In the genomic region with DNA sequence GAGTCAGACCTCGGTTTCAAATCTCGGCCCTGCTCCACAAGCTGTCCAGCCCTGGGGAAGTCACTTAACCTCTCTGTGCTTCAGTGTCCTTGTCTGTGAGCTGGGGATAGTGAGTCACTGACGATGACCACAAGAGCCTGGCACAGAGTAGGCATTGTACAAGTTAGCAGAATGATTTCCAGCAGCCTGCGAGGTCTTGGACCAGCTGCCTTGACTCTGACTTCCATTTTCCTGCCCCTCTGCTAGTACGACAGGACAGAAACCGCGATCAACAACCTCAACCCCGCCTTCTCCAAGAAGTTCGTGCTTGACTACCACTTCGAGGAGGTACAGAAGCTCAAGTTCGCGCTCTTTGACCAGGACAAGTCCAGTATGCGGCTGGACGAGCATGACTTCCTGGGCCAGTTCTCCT, we compare ENCODE assay signal across 16 cellular contexts. TPM values are rescaled to one million over a fixed set of nuclear protein-coding genes. Genes with fewer than 3 reads are reported as not detected.
DNase-seq lines count a peak whose midpoint lies in the region; ATAC-seq, FAIRE-seq and TF ChIP-seq lines count a peak whose summit lies in the region.
"Had no signal": no experiment of that assay in that cellular context is flagged by ENCODE, and none has a peak within 500 bp of the region (broad histone marks: within the 10 kb centered on the region; RNA-seq: fewer than 3 reads in every experiment).

No MANE protein-coding gene starts in this region.

- no peak for FAIRE-seq in astrocyte (lab: Jason Lieb, UNC)
- FAIRE-seq: small intestine had no signal

- peaks cover 10% of the 10 kb centered on the region for H3K4me1 Mint-ChIP-seq in astrocyte (ENCODE audit: low read depth, unreplicated experiment)

- peak in 1 of 2 donors; percentile 48 for DNase-seq in cardiac muscle cell (ENCODE audit: low read depth in 1 of 2, low spot score in 1 of 2)
- no peak for DNase-seq in left ventricle myocardium superior
- peak; percentile 69 for DNase-seq in astrocyte (ENCODE audit: low read depth)
- peak; percentile 63 for DNase-seq in kidney tubule cell (ENCODE audit: low spot score)
- DNase-seq in vagina (ENCODE audit: extremely low spot score in 2 of 2), result no peak
- no peak for DNase-seq in stimulated activated CD8-positive, alpha-beta memory T cell treated with anti-CD3 and anti-CD28 coated beads, Interleukin-4, amount 100 ng/mL, for 48 hours
- DNase-seq in NCI-H128 (lab: John Stamatoyannopoulos, UW; ENCODE audit: unreplicated experiment), result no peak
- DNase-seq in stimulated activated CD4-positive, alpha-beta T cell treated with anti-CD3 and anti-CD28 coated beads, Interleukin-15, amount 100 ng/mL, for 24 hours, result no peak
- DNase-seq: activated CD4-positive, alpha-beta T cell treated with anti-CD3 and anti-CD28 coated beads, Interleukin-2, amount 10 ng/mL, durations not matched to agents 24 days and 14 days; activated naive CD4-positive, alpha-beta T cell treated with anti-CD3 and anti-CD28 coated beads for 36 hours; effector CD8-positive, alpha-beta T cell; GDM1; Karpas-422; NCI-H526; small intestine had no signal

- TF ChIP-seq CTCF in cardiac muscle cell (IDR thresholded peaks at IDR 0.05; ENCODE audit: low read depth, low read length) (no peak), astrocyte (IDR thresholded peaks at IDR 0.05; ENCODE audit: insufficient read depth, low read depth, low read length) (no peak), vagina (IDR thresholded peaks at IDR 0.05) (no peak)

- no peaks in the 10 kb centered on the region for H3K79me2 ChIP-seq in astrocyte (ENCODE audit: insufficient read depth, low read length)

- intact Hi-C loops in left ventricle myocardium superior (cut with micrococcal nuclease), result no loop called here
- intact Hi-C loops in vagina (cut with DNase I), result no loop called here

- peaks cover 16% of the 10 kb centered on the region for H3K4me1 ChIP-seq in cardiac muscle cell (ENCODE audit: low read depth)
- H3K4me1 ChIP-seq in astrocyte (ENCODE audit: insufficient read depth, low read length), result peaks cover 22% of the 10 kb centered on the region
- H3K4me1 ChIP-seq in vagina, result peaks cover 20% of the 10 kb centered on the region

- H3K27ac Mint-ChIP-seq in astrocyte (ENCODE audit: unreplicated experiment), result peak overlapping the region; percentile 47
- H3K27ac Mint-ChIP-seq: activated CD4-positive, alpha-beta T cell treated with anti-CD3 and anti-CD28 coated beads, Interleukin-2, amount 10 ng/mL, durations not matched to agents 24 days and 14 days; activated naive CD4-positive, alpha-beta T cell treated with anti-CD3 and anti-CD28 coated beads for 36 hours had no signal

- ATAC-seq in left ventricle myocardium superior, result no peak
- ATAC-seq: SK-N-SH treated with all-trans-retinoic acid at 6 μM for 48 hours had no signal

- no peak overlapping the region for H3K4me3 Mint-ChIP-seq in astrocyte (ENCODE audit: unreplicated experiment)
- H3K4me3 Mint-ChIP-seq: activated CD4-positive, alpha-beta T cell treated with anti-CD3 and anti-CD28 coated beads, Interleukin-2, amount 10 ng/mL, durations not matched to agents 24 days and 14 days; activated naive CD4-positive, alpha-beta T cell treated with anti-CD3 and anti-CD28 coated beads for 36 hours had no signal

- H4K20me1 ChIP-seq in astrocyte (ENCODE audit: insufficient read depth, low read length), result peaks cover 20% of the 10 kb centered on the region

- peak overlapping the region; percentile 10 for H3K9ac ChIP-seq in astrocyte (ENCODE audit: low read length)

- H3K27me3 Mint-ChIP-seq in astrocyte (ENCODE audit: low read depth, unreplicated experiment), result no peaks in the 10 kb centered on the region
- H3K27me3 Mint-ChIP-seq: activated CD4-positive, alpha-beta T cell treated with anti-CD3 and anti-CD28 coated beads, Interleukin-2, amount 10 ng/mL, durations not matched to agents 24 days and 14 days had no signal

- no peak for TF ChIP-seq POLR2A in vagina (IDR thresholded peaks at IDR 0.05)

- no peaks in the 10 kb centered on the region for H3K9me3 ChIP-seq in cardiac muscle cell (ENCODE audit: low read depth)
- H3K9me3 ChIP-seq in astrocyte (ENCODE audit: insufficient read depth, low read depth, low read length), result no peaks in the 10 kb centered on the region
- no peaks in the 10 kb centered on the region for H3K9me3 ChIP-seq in vagina

- H3K36me3 Mint-ChIP-seq in astrocyte (ENCODE audit: low read depth, unreplicated experiment), result peaks cover 8% of the 10 kb centered on the region

- H3K4me3 ChIP-seq in cardiac muscle cell (no peak overlapping the region), astrocyte (ENCODE audit: insufficient read depth, low read depth, low read length) (no peak overlapping the region), vagina (no peak overlapping the region)

- no peak overlapping the region for H2AFZ ChIP-seq in astrocyte (ENCODE audit: low read depth, low read length)

- H3K36me3 ChIP-seq in cardiac muscle cell, result no peaks in the 10 kb centered on the region
- H3K36me3 ChIP-seq in astrocyte (ENCODE audit: insufficient read depth, low read length), result no peaks in the 10 kb centered on the region
- peaks cover 0 to 20% of the 10 kb centered on the region in 2 donors for H3K36me3 ChIP-seq in vagina

- peak overlapping the region; percentile 38 for H3K4me2 ChIP-seq in astrocyte (ENCODE audit: low read length)

- H3K27me3 ChIP-seq in cardiac muscle cell (no peaks in the 10 kb centered on the region), astrocyte (ENCODE audit: insufficient read depth, low read length) (no peaks in the 10 kb centered on the region), vagina (no peaks in the 10 kb centered on the region)

- H3K27ac ChIP-seq in cardiac muscle cell, result peak overlapping the region; percentile 37
- H3K27ac ChIP-seq in astrocyte (ENCODE audit: low read depth, low read length), result no peak overlapping the region
- peak overlapping the region; percentile 39 for H3K27ac ChIP-seq in vagina

- H3K9me3 Mint-ChIP-seq in astrocyte (ENCODE audit: unreplicated experiment), result no peaks in the 10 kb centered on the region
- H3K9me3 Mint-ChIP-seq: activated CD4-positive, alpha-beta T cell treated with anti-CD3 and anti-CD28 coated beads, Interleukin-2, amount 10 ng/mL, durations not matched to agents 24 days and 14 days; activated naive CD4-positive, alpha-beta T cell treated with anti-CD3 and anti-CD28 coated beads for 36 hours had no signal

RNA-seq across cellular contexts. Expression of a gene that starts 20.7 kb away (rescaled TPM):
- total RNA-seq in cardiac muscle cell, result 26.5 and 43.0 TPM in 2 replicates
- polyA plus RNA-seq in cardiac muscle cell, result 25.5 and 49.6 TPM in 2 replicates
- total RNA-seq in left ventricle myocardium superior, result 11.2 TPM
- 17.0 and 19.3 TPM in 2 replicates for total RNA-seq in astrocyte
- 40.3 TPM for total RNA-seq in vagina

Comparison
In these comparisons a context has a peak if more than half of its experiments do, and no peak if none do; other contexts are left out.
1. DNase-seq: peak in astrocyte (single experiment) and kidney tubule cell (single experiment); none in left ventricle myocardium superior (single experiment), vagina (0 of 2), stimulated activated CD8-positive, alpha-beta memory T cell treated with anti-CD3 and anti-CD28 coated beads, Interleukin-4, amount 100 ng/mL, for 48 hours (single experiment), NCI-H128 (single experiment) and stimulated activated CD4-positive, alpha-beta T cell treated with anti-CD3 and anti-CD28 coated beads, Interleukin-15, amount 100 ng/mL, for 24 hours (single experiment).